In genomic region chr17:82051776-82052637, GRCh38 we compare ENCODE assay signal across 8 cellular contexts. TPM values are rescaled to one million over a fixed set of nuclear protein-coding genes. Genes with fewer than 3 reads are reported as not detected.
DNase-seq lines count a peak whose midpoint lies in the region; ATAC-seq and TF ChIP-seq lines count a peak whose summit lies in the region.

Gene GPS1 (plus strand): TSS chr17:82051898. CDS start chr17:82051932, 34 bp downstream.
A gene with protein sequence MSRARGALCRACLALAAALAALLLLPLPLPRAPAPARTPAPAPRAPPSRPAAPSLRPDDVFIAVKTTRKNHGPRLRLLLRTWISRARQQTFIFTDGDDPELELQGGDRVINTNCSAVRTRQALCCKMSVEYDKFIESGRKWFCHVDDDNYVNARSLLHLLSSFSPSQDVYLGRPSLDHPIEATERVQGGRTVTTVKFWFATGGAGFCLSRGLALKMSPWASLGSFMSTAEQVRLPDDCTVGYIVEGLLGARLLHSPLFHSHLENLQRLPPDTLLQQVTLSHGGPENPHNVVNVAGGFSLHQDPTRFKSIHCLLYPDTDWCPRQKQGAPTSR (minus strand): TSS chr17:82051811. CDS start chr17:82051766, 45 bp downstream.

- no peak for TF ChIP-seq CTCF in GM10248 (IDR thresholded peaks at IDR 0.05; ENCODE audit: control extremely low read depth, extremely low read depth, low read depth, missing control alignments)
- TF ChIP-seq CTCF in endothelial cell (IDR thresholded peaks at IDR 0.05; ENCODE audit: unreplicated experiment): no peak

- POLR2A ChIA-PET in GM10248 (lab: Yijun Ruan, JAX): interaction anchor here (0.6 to 1.0 kb wide), 3 partner anchors 10 to 14 kb away, joined by 3 to 4 read pairs (median 3); partner anchors contain the start of gene DCXR

- H3K9me3 Mint-ChIP-seq in endothelial cell (ENCODE audit: unreplicated experiment): no peaks in the 10 kb centered on the region

- no peak within 1 kb of the TSS for H3K27ac Mint-ChIP-seq in endothelial cell (ENCODE audit: unreplicated experiment)

- H3K36me3 Mint-ChIP-seq in endothelial cell (ENCODE audit: low read depth, unreplicated experiment): peaks cover 8% of the 10 kb centered on the region

- H3K27me3 Mint-ChIP-seq in endothelial cell (ENCODE audit: unreplicated experiment): peaks cover 9% of the 10 kb centered on the region

- no peaks in the 10 kb centered on the region for H3K4me1 Mint-ChIP-seq in endothelial cell (ENCODE audit: unreplicated experiment)

- peak; percentile 73 for ATAC-seq in HG02885 (IDR thresholded peaks at IDR 0.05; ENCODE audit: poor library complexity, unreplicated experiment)

- CTCF ChIA-PET in GM10248 (lab: Yijun Ruan, JAX): interaction anchor here (0.9 to 3.0 kb wide), 2 partner anchors 21 to 22 kb away, joined by 4 to 14 read pairs; partner anchors contain the start of gene RAC3

- H3K4me3 Mint-ChIP-seq in endothelial cell (ENCODE audit: unreplicated experiment): peak within 1 kb of the TSS; percentile 96

- DNase-seq in GM10248 (ENCODE audit: extremely low spot score) (peak; percentile 94), NCI-H82 (lab: John Stamatoyannopoulos, UW) (peak; percentile 82), endothelial cell (ENCODE audit: low spot score) (no peak), middle frontal gyrus (ENCODE audit: extremely low spot score, low spot score) (peak; percentile 32), GOT3 (lab: John Stamatoyannopoulos, UW) (no peak)
- peak; percentile 49 for DNase-seq in activated CD8-positive, alpha-beta memory T cell treated with anti-CD3 and anti-CD28 coated beads, Interleukin-2, amount 50 U/mL, for 1 hour (ENCODE audit: extremely low read depth)
- peak; percentile 80 for DNase-seq in stimulated activated CD8-positive, alpha-beta memory T cell treated with anti-CD3 and anti-CD28 coated beads, Interleukin-15, amount 100 ng/mL, for 48 hours (ENCODE audit: low read depth in 2 of 2)

RNA-seq across cellular contexts. Expression of gene GPS1, which starts in this region (rescaled TPM):
- 80.0 TPM for total RNA-seq in endothelial cell (ENCODE audit: unreplicated experiment)

RNA-seq across cellular contexts. Expression of the second gene that starts in this region (rescaled TPM):
- 19.7 TPM for total RNA-seq in endothelial cell (ENCODE audit: unreplicated experiment)

Comparison
In these comparisons a context has a peak if more than half of its experiments do, and no peak if none do; other contexts are left out.
1. DNase-seq: peak in GM10248 (single experiment), NCI-H82 (single experiment), activated CD8-positive, alpha-beta memory T cell treated with anti-CD3 and anti-CD28 coated beads, Interleukin-2, amount 50 U/mL, for 1 hour (single experiment), middle frontal gyrus (single experiment) and stimulated activated CD8-positive, alpha-beta memory T cell treated with anti-CD3 and anti-CD28 coated beads, Interleukin-15, amount 100 ng/mL, for 48 hours (2 of 2); none in endothelial cell (single experiment) and GOT3 (single experiment).